In genomic region chr10:62048473-62048872, GRCh38 we compare ENCODE assay signal across 8 cellular contexts.
A peak's percentile ranks its signal among the peaks of the same experiment; 100 is the strongest.
DNase-seq lines count a peak whose midpoint lies in the region; ATAC-seq lines count a peak whose summit lies in the region.

No MANE protein-coding gene starts in this region.

- H3K9me3 Mint-ChIP-seq in activated naive CD8-positive, alpha-beta T cell treated with anti-CD3 and anti-CD28 coated beads, Interleukin-2, amount 10 ng/mL, durations not matched to agents 7 days and 5 days, result peaks cover 2% of the 10 kb centered on the region
- H3K9me3 Mint-ChIP-seq in immature natural killer cell, result no peaks in the 10 kb centered on the region
- no peaks in the 10 kb centered on the region for H3K9me3 Mint-ChIP-seq in stimulated activated memory B cell treated with anti-CD40 and anti-IgM and Interleukin-4, amounts not matched to agents 10 μg/mL and 1 μg/mL and 100 μg/mL, for 72 hours

- no peaks in the 10 kb centered on the region for H3K27me3 Mint-ChIP-seq in activated naive CD8-positive, alpha-beta T cell treated with anti-CD3 and anti-CD28 coated beads, Interleukin-2, amount 10 ng/mL, durations not matched to agents 7 days and 5 days
- peaks cover 0 to 2% (median 2%) of the 10 kb centered on the region in 3 donors for H3K27me3 Mint-ChIP-seq in immature natural killer cell (ENCODE audit: low read depth in 3 of 3)
- no peaks in the 10 kb centered on the region for H3K27me3 Mint-ChIP-seq in stimulated activated memory B cell treated with anti-CD40 and anti-IgM and Interleukin-4, amounts not matched to agents 10 μg/mL and 1 μg/mL and 100 μg/mL, for 72 hours

- peaks cover 50% of the 10 kb centered on the region for H3K4me1 ChIP-seq in HUES48 (ENCODE audit: control insufficient read depth, insufficient read depth, low read length)

- H3K9ac ChIP-seq in HUES48 (ENCODE audit: low read depth, low read length), result no peak overlapping the region

- no peak for DNase-seq in activated naive CD8-positive, alpha-beta T cell treated with anti-CD3 and anti-CD28 coated beads, Interleukin-2, amount 10 ng/mL, durations not matched to agents 7 days and 5 days
- DNase-seq in immature natural killer cell (no peak), NCI-H226 (no peak)

- H3K4me3 ChIP-seq in HUES48 (ENCODE audit: low read depth, low read length), result peak overlapping the region; percentile 48; the same call in 1 of the 2 replicates

- peak; percentile 11 for ATAC-seq in activated naive CD8-positive, alpha-beta T cell treated with anti-CD3 and anti-CD28 coated beads, Interleukin-2, amount 10 ng/mL, durations not matched to agents 7 days and 5 days (ENCODE audit: low read depth)
- ATAC-seq in stimulated activated memory B cell treated with anti-CD40 and anti-IgM and Interleukin-4, amounts not matched to agents 10 μg/mL and 1 μg/mL and 100 μg/mL, for 72 hours, result peak; percentile 58
- no peak for ATAC-seq in HG02763 (IDR thresholded peaks at IDR 0.05; ENCODE audit: unreplicated experiment)
- ATAC-seq in HG03520 (IDR thresholded peaks at IDR 0.05; ENCODE audit: unreplicated experiment), result no peak
- ATAC-seq in HG03196 (IDR thresholded peaks at IDR 0.05; ENCODE audit: unreplicated experiment), result no peak

- H3K27me3 ChIP-seq in HUES48 (ENCODE audit: control insufficient read depth, insufficient read depth, low read length), result peaks cover 21% of the 10 kb centered on the region; the same call in 1 of the 2 replicates

- peak overlapping the region; percentile 96 for H3K27ac Mint-ChIP-seq in activated naive CD8-positive, alpha-beta T cell treated with anti-CD3 and anti-CD28 coated beads, Interleukin-2, amount 10 ng/mL, durations not matched to agents 7 days and 5 days
- H3K27ac Mint-ChIP-seq in immature natural killer cell, result peak overlapping the region; percentile 89 to 98 (median 96)
- H3K27ac Mint-ChIP-seq in stimulated activated memory B cell treated with anti-CD40 and anti-IgM and Interleukin-4, amounts not matched to agents 10 μg/mL and 1 μg/mL and 100 μg/mL, for 72 hours, result peak overlapping the region; percentile 99

- H3K36me3 Mint-ChIP-seq in activated naive CD8-positive, alpha-beta T cell treated with anti-CD3 and anti-CD28 coated beads, Interleukin-2, amount 10 ng/mL, durations not matched to agents 7 days and 5 days, result peaks cover 43% of the 10 kb centered on the region
- peaks cover 11 to 20% (median 12%) of the 10 kb centered on the region in 3 donors for H3K36me3 Mint-ChIP-seq in immature natural killer cell
- H3K36me3 Mint-ChIP-seq in stimulated activated memory B cell treated with anti-CD40 and anti-IgM and Interleukin-4, amounts not matched to agents 10 μg/mL and 1 μg/mL and 100 μg/mL, for 72 hours, result peaks cover 66% of the 10 kb centered on the region

- H3K4me1 Mint-ChIP-seq in activated naive CD8-positive, alpha-beta T cell treated with anti-CD3 and anti-CD28 coated beads, Interleukin-2, amount 10 ng/mL, durations not matched to agents 7 days and 5 days, result peaks cover 88% of the 10 kb centered on the region
- H3K4me1 Mint-ChIP-seq in immature natural killer cell, result peaks cover 84 to 96% of the 10 kb centered on the region in 2 donors
- H3K4me1 Mint-ChIP-seq in stimulated activated memory B cell treated with anti-CD40 and anti-IgM and Interleukin-4, amounts not matched to agents 10 μg/mL and 1 μg/mL and 100 μg/mL, for 72 hours, result peaks cover 87% of the 10 kb centered on the region

- H3K9me3 ChIP-seq in HUES48 (ENCODE audit: control insufficient read depth, insufficient read depth, low read length), result no peaks in the 10 kb centered on the region

- H3K27ac ChIP-seq in HUES48 (ENCODE audit: low read depth, low read length), result peak overlapping the region; percentile 72

- POLR2A ChIA-PET in activated naive CD8-positive, alpha-beta T cell treated with anti-CD3 and anti-CD28 coated beads, Interleukin-2, amount 10 ng/mL, durations not matched to agents 7 days and 5 days (lab: Charles Lee), result interaction anchor here (0.7 to 6.3 kb wide), 9 partner anchors 10 to 148 kb away, joined by 3 to 56 read pairs (median 10); no protein-coding TSS in a partner anchor

- peak overlapping the region; percentile 75 for H3K4me3 Mint-ChIP-seq in activated naive CD8-positive, alpha-beta T cell treated with anti-CD3 and anti-CD28 coated beads, Interleukin-2, amount 10 ng/mL, durations not matched to agents 7 days and 5 days
- peak overlapping the region; percentile 79 to 91 (median 87) for H3K4me3 Mint-ChIP-seq in immature natural killer cell
- peak overlapping the region; percentile 98 for H3K4me3 Mint-ChIP-seq in stimulated activated memory B cell treated with anti-CD40 and anti-IgM and Interleukin-4, amounts not matched to agents 10 μg/mL and 1 μg/mL and 100 μg/mL, for 72 hours

- H3K36me3 ChIP-seq in HUES48 (ENCODE audit: control insufficient read depth, insufficient read depth, low read length), result no peaks in the 10 kb centered on the region

Comparison
In these comparisons a context has a peak if more than half of its experiments do, and no peak if none do; other contexts are left out.
1. ATAC-seq: peak in activated naive CD8-positive, alpha-beta T cell treated with anti-CD3 and anti-CD28 coated beads, Interleukin-2, amount 10 ng/mL, durations not matched to agents 7 days and 5 days (single experiment) and stimulated activated memory B cell treated with anti-CD40 and anti-IgM and Interleukin-4, amounts not matched to agents 10 μg/mL and 1 μg/mL and 100 μg/mL, for 72 hours (single experiment); none in HG02763 (single experiment), HG03520 (single experiment) and HG03196 (single experiment).
2. Peak in every context shown above with its lines, with median percentiles within 50 percentile points of each other: H3K27ac Mint-ChIP-seq and H3K4me3 Mint-ChIP-seq.